ENCODE assay signal across 9 cellular contexts in the genomic region with DNA sequence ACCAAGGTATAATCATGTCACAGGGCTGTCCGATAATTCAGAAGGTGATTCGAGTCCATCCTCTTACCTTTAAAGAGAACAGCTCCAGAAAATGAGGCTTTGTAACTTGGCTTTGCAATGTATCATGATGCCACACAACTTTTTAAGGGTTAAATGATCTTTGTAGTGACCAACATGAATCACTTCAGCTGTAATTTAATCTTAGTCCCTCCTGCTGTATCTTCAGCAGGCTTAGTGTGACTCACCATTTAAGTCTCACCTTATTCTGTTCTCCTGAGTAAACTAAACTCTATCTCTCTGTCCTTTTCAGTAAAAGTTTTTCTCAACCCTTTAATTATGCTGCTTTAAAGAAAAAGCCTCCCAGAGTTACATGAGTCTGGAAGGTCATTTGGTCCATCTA. TPM values are rescaled to one million over a fixed set of nuclear protein-coding genes. Genes with fewer than 3 reads are reported as not detected.
A peak's percentile ranks its signal among the peaks of the same experiment; 100 is the strongest.
DNase-seq lines count a peak whose midpoint lies in the region; ATAC-seq, FAIRE-seq and TF ChIP-seq lines count a peak whose summit lies in the region.
"Had no signal": no experiment of that assay in that cellular context is flagged by ENCODE, and none has a peak within 500 bp of the region (broad histone marks: within the 10 kb centered on the region; RNA-seq: fewer than 3 reads in every experiment).

No MANE protein-coding gene starts in this region.

- H3K9me1 ChIP-seq in endothelial cell of umbilical vein (replicated peaks; ENCODE audit: control insufficient read depth, extremely low read depth, insufficient read depth, low read length) = no peaks in the 10 kb centered on the region

- no peaks in the 10 kb centered on the region for H3K36me3 ChIP-seq in endothelial cell of umbilical vein (ENCODE audit: control insufficient read depth in 2 of 2, extremely low read depth in 1 of 2, insufficient read depth in 2 of 2, low read length in 2 of 2)
- H3K36me3 ChIP-seq in spleen = no peaks in the 10 kb centered on the region
- H3K36me3 ChIP-seq in suprapubic skin = no peaks in the 10 kb centered on the region

- no peak for TF ChIP-seq POLR2A in endothelial cell of umbilical vein (IDR thresholded peaks at IDR 0.05; ENCODE audit: low read depth, low read length)
- TF ChIP-seq POLR2A in spleen (IDR thresholded peaks at IDR 0.05) = no peak
- no peak for TF ChIP-seq POLR2A in suprapubic skin (IDR thresholded peaks at IDR 0.05)

- CTCF ChIA-PET in endothelial cell of umbilical vein (lab: Charles Lee) = no interaction called here

- H3K27ac ChIP-seq in endothelial cell of umbilical vein (ENCODE audit: insufficient read depth, low read depth, low read length) (no peak overlapping the region), spleen (peak overlapping the region in 5 of 8 donors; percentile 1 to 86 (median 70)), suprapubic skin (no peak overlapping the region)

- no peak overlapping the region for H2AFZ ChIP-seq in endothelial cell of umbilical vein (ENCODE audit: low read depth, low read length)

- peaks cover 14% of the 10 kb centered on the region for H3K4me1 ChIP-seq in endothelial cell of umbilical vein (ENCODE audit: control insufficient read depth, extremely low read depth, insufficient read depth, low read length)
- H3K4me1 ChIP-seq in spleen = peaks cover 18 to 50% (median 45%) of the 10 kb centered on the region in 6 donors
- peaks cover 32% of the 10 kb centered on the region for H3K4me1 ChIP-seq in suprapubic skin

- TF ChIP-seq EP300 in suprapubic skin (IDR thresholded peaks at IDR 0.05) = no peak

- H3K79me2 ChIP-seq in endothelial cell of umbilical vein (ENCODE audit: control insufficient read depth, insufficient read depth, low read length) = no peaks in the 10 kb centered on the region

- H3K9me3 Mint-ChIP-seq in activated T-cell treated with anti-CD3 and anti-CD28 coated beads, Interleukin-2, amount 50 U/mL, for 24 hours = peaks cover 8% of the 10 kb centered on the region

- no peaks in the 10 kb centered on the region for H3K36me3 Mint-ChIP-seq in activated T-cell treated with anti-CD3 and anti-CD28 coated beads, Interleukin-2, amount 50 U/mL, for 24 hours (ENCODE audit: low read depth)

- intact Hi-C loops in endothelial cell of umbilical vein (cut with micrococcal nuclease) = no loop called here
- intact Hi-C loops in spleen (cut with DNase I; ENCODE audit: low total_unique reads) = no loop called here

- H3K9me3 ChIP-seq in endothelial cell of umbilical vein (replicated peaks; ENCODE audit: control insufficient read depth, insufficient read depth, low read length) (no peaks in the 10 kb centered on the region), spleen (peaks cover 0 to 15% (median 5%) of the 10 kb centered on the region in 8 donors), suprapubic skin (no peaks in the 10 kb centered on the region)

- DNase-seq in activated T-cell treated with anti-CD3 and anti-CD28 coated beads, Interleukin-2, amount 50 U/mL, for 24 hours = no peak
- DNase-seq in activated T-cell treated with anti-CD3 and anti-CD28 coated beads, Interleukin-2, amount 50 U/mL, for 48 hours = no peak
- DNase-seq in RPMI7951 (ENCODE audit: low read depth) (peak; percentile 85), endothelial cell of umbilical vein (ENCODE audit: low read depth, low spot score) (no peak), spleen (no peak), suprapubic skin (ENCODE audit: low spot score in 2 of 2) (no peak), NCI-H1048 (lab: John Stamatoyannopoulos, UW) (no peak)

- H3K4me3 ChIP-seq in endothelial cell of umbilical vein (replicated peaks in 1 of 3; ENCODE audit: insufficient read depth in 1 of 3, low read depth in 1 of 3, low read length in 3 of 3) (no peak overlapping the region), spleen (no peak overlapping the region), suprapubic skin (no peak overlapping the region)

- peaks cover 50% of the 10 kb centered on the region for H3K4me1 Mint-ChIP-seq in activated T-cell treated with anti-CD3 and anti-CD28 coated beads, Interleukin-2, amount 50 U/mL, for 24 hours (ENCODE audit: low read depth)

- POLR2A ChIA-PET in endothelial cell of umbilical vein (lab: Charles Lee) = no interaction called here

- BruUV-seq in endothelial cell of umbilical vein (replicated peaks; lab: Mats Ljungman, UMichigan) = no TSS peak

- no peak for FAIRE-seq in endothelial cell of umbilical vein (lab: Jason Lieb, UNC)
- FAIRE-seq: HepG2 had no signal

- H3K27me3 ChIP-seq in endothelial cell of umbilical vein (ENCODE audit: control insufficient read depth in 2 of 2, insufficient read depth in 2 of 2, low read length in 2 of 2) (no peaks in the 10 kb centered on the region), spleen (replicated peaks in 1 of 7) (peaks cover 0 to 32% (median 3%) of the 10 kb centered on the region in 7 donors), suprapubic skin (no peaks in the 10 kb centered on the region)

- H3K4me3 Mint-ChIP-seq in activated T-cell treated with anti-CD3 and anti-CD28 coated beads, Interleukin-2, amount 50 U/mL, for 24 hours = peak overlapping the region; percentile 86

- H3K27me3 Mint-ChIP-seq in activated T-cell treated with anti-CD3 and anti-CD28 coated beads, Interleukin-2, amount 50 U/mL, for 24 hours = no peaks in the 10 kb centered on the region

- dilution Hi-C loops in endothelial cell of umbilical vein (cut with MboI; ENCODE audit: extremely low pct_ligation_motif_present, low sequenced_read_pairs) = no loop called here

- H4K20me1 ChIP-seq in endothelial cell of umbilical vein (replicated peaks; ENCODE audit: control insufficient read depth, extremely low read depth, insufficient read depth, low read length) = no peaks in the 10 kb centered on the region

- TF ChIP-seq CTCF in endothelial cell of umbilical vein (IDR thresholded peaks at IDR 0.05; ENCODE audit: extremely low read depth in 1 of 2, insufficient read depth in 1 of 2, low read depth in 1 of 2, low read length in 2 of 2) = no peak
- TF ChIP-seq CTCF in spleen (IDR thresholded peaks at IDR 0.05 in 8 of 11, conservative IDR thresholded peaks at IDR 0.05 in 3 of 11) = no peak
- TF ChIP-seq CTCF in suprapubic skin (IDR thresholded peaks at IDR 0.05) = no peak

- no peak overlapping the region for H3K9ac ChIP-seq in endothelial cell of umbilical vein (replicated peaks; ENCODE audit: extremely low read depth, insufficient read depth, low read length)

- no peak overlapping the region for H3K4me2 ChIP-seq in endothelial cell of umbilical vein (ENCODE audit: insufficient read depth, low read length)

- peak overlapping the region; percentile 97 for H3K27ac Mint-ChIP-seq in activated T-cell treated with anti-CD3 and anti-CD28 coated beads, Interleukin-2, amount 50 U/mL, for 24 hours

- ATAC-seq in HG03095 (IDR thresholded peaks at IDR 0.05; ENCODE audit: unreplicated experiment) = no peak
- ATAC-seq: HepG2 had no signal

- WGBS in spleen, 5 donors = 79 to 90% (median 88%) methylated on average over 2 of the region's 2 CpGs
- WGBS in suprapubic skin = 88% methylated on average over 2 of the region's 2 CpGs

TF ChIP-seq in endothelial cell of umbilical vein, 7 proteins besides CTCF, POLR2A, EP300 and RAD21:
- peak; percentile 19 for TF ChIP-seq FOS (IDR thresholded peaks at IDR 0.05; ENCODE audit: borderline replicate concordance, insufficient read depth, low read length)
- no peak for TF ChIP-seq GATA2 (IDR thresholded peaks at IDR 0.05; ENCODE audit: insufficient read depth, insufficient read length, low read depth, low read length)
- no peak for TF ChIP-seq EZH2 (IDR thresholded peaks at IDR 0.05; ENCODE audit: borderline replicate concordance, low read depth, low read length, severe bottlenecking)
- no peak for TF ChIP-seq MYC (IDR thresholded peaks at IDR 0.05; ENCODE audit: low read depth, low read length)

RNA-seq across cellular contexts. Expression of a gene that starts 1.9 kb away (rescaled TPM):
- total RNA-seq in RPMI7951 (2014; rRNA removed; shearing (Covaris generic)) = 4.1 and 5.4 TPM in 2 replicates
- total RNA-seq in endothelial cell of umbilical vein = 4.0 and 5.0 TPM in 2 replicates
- 2.1 and 3.4 TPM in 2 replicates for polyA plus RNA-seq in endothelial cell of umbilical vein
- 3.6 and 4.1 TPM in 2 replicates for polyA plus RNA-seq in endothelial cell of umbilical vein (2011; cell fraction: cytosol; rRNA removed)
- 3.2 and 3.3 TPM in 2 replicates for polyA plus RNA-seq in endothelial cell of umbilical vein (2011; cell fraction: nucleus; rRNA removed)
- 2.7 and 4.9 TPM in 2 replicates for polyA plus RNA-seq in endothelial cell of umbilical vein (2012)
- polyA minus RNA-seq in endothelial cell of umbilical vein = 4.5 and 4.7 TPM in 2 replicates
- 0.61 TPM for polyA minus RNA-seq in endothelial cell of umbilical vein (2011; cell fraction: cytosol; rRNA and poly(A)+ RNA removed)
- polyA minus RNA-seq in endothelial cell of umbilical vein (2011; cell fraction: nucleus; rRNA and poly(A)+ RNA removed) = 3.6 and 5.6 TPM in 2 replicates
- total RNA-seq in spleen = 10 to 100 TPM in 4 of 7 donors, 1 to 10 TPM in 3; 5.6 to 21.2 (median 11.0) TPM
- polyA plus RNA-seq in spleen = 1 to 10 TPM; 2.4 to 4.7 (median 2.5) TPM
- total RNA-seq in suprapubic skin = 10 to 100 TPM; 11.3 to 23.9 (median 18.3) TPM
- total RNA-seq: HepG2 had no signal

Comparison
In these comparisons a context has a peak if more than half of its experiments do, and no peak if none do; other contexts are left out.
1. H3K27ac ChIP-seq: peak in spleen (5 of 8); none in endothelial cell of umbilical vein (single experiment) and suprapubic skin (single experiment).